25 cellular contexts compared by ENCODE assay signal in the genomic region with DNA sequence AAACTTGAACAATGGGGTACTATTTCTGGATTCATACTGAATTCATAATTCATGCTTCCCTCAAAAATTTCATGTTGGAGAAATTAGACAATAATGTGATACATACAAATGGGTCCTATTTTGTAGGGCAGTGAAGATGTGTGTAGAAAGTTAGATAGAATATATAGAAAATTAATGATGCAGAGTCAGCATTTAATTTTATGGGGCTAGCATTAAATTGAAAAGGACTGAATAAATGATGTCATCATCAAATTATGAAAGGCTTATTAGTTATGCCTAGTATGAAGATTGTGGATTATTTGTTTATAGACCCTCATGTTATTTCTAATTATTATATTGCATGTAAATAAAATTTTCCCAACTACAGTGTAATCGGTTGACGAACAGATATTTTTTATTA.
"Had no signal": no experiment of that assay in that cellular context is flagged by ENCODE, and none has a peak within 500 bp of the region (broad histone marks: within the 10 kb centered on the region; RNA-seq: fewer than 3 reads in every experiment).

No MANE protein-coding gene starts in this region.

- H3K36me3 ChIP-seq: gastroesophageal sphincter, lower lobe of right lung had no signal

- H3K27me3 ChIP-seq: dorsolateral prefrontal cortex, esophagus muscularis mucosa, gastroesophageal sphincter, heart left ventricle, hepatocyte had no signal

- H3K27ac ChIP-seq: coronary artery, dorsolateral prefrontal cortex, esophagus muscularis mucosa, foreskin keratinocyte, gastroesophageal sphincter, heart left ventricle, hepatocyte, lower lobe of right lung had no signal

- H3K4me1 ChIP-seq: foreskin keratinocyte had no signal

- H3K4me3 ChIP-seq: coronary artery, dorsolateral prefrontal cortex, esophagus muscularis mucosa, gastroesophageal sphincter, heart left ventricle, hepatocyte, lower lobe of right lung, mucosa of descending colon had no signal

- H3K4me2 ChIP-seq: hepatocyte had no signal

- FAIRE-seq: endothelial cell of umbilical vein, frontal cortex, kidney had no signal

- ATAC-seq: foreskin keratinocyte; gastroesophageal sphincter; heart left ventricle; left colon; left lobe of liver; left ventricle myocardium superior; lower lobe of right lung; mucosa of descending colon; naive thymus-derived CD8-positive, alpha-beta T cell had no signal

- H3K79me2 ChIP-seq: hepatocyte had no signal

- H3K9me3 ChIP-seq: esophagus muscularis mucosa, gastroesophageal sphincter, heart left ventricle, lower lobe of right lung, mucosa of descending colon had no signal

- DNase-seq: dermis blood vessel endothelial cell; dorsolateral prefrontal cortex; effector CD4-positive, alpha-beta T cell; effector memory CD4-positive, alpha-beta T cell; foreskin keratinocyte; heart left ventricle; hypothalamus; immature natural killer cell; islet precursor cell; kidney; kidney glomerular epithelial cell; left colon; left ventricle myocardium superior; lower lobe of right lung; mesenchymal stem cell; mucosa of descending colon; naive B cell; naive thymus-derived CD8-positive, alpha-beta T cell had no signal

- H2AFZ ChIP-seq: hepatocyte had no signal
